Comparison of ENCODE assay signal across 1 cellular context in the genomic region with DNA sequence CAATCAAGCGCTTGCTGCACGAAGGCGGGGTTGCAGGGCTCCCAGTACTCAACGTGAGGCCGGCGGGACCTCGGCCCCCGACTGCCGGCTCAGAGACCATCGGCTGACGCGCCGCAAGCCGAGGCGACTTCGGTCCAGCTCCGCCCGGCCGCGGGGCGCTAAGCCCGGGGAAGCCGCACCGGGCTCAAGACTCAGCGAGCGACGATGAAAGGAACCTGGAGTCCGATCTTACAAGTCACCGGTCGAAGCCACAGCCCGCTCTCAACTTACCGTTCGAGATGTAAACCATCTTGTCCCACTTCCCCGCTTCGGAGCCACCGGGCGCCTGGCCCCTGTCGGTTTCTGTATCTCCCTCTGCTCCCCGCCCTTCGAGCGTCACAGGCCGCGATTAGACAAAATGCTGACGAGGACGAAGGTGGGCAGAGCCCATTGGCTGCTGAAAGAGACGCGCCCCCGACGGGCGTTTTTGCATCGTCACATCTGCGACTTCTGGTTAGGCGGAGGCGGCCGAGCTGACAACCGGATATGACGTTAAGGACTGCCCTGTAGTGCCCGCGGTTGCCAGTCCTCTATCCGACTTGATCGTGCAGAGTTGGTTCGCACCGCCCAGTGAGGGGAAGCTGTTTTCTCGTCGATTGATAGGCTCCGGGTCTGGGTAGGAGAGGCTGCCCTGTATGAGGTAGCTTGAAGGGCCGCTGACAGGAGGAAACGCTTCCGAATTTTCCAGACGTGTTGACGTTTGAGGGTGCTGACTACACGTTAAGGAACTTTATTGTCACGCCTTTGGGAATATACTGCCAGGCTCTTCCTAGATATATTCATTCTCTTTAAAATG.
TF ChIP-seq lines count a peak whose summit lies in the region.

Gene SELENOK (minus strand): TSS at position 360 of the 835 bp plus-strand sequence.

TF ChIP-seq in GM12878, 131 proteins besides CTCF, POLR2A, EP300 and RAD21 (continued from another document):
- TF ChIP-seq, protein P1, sequence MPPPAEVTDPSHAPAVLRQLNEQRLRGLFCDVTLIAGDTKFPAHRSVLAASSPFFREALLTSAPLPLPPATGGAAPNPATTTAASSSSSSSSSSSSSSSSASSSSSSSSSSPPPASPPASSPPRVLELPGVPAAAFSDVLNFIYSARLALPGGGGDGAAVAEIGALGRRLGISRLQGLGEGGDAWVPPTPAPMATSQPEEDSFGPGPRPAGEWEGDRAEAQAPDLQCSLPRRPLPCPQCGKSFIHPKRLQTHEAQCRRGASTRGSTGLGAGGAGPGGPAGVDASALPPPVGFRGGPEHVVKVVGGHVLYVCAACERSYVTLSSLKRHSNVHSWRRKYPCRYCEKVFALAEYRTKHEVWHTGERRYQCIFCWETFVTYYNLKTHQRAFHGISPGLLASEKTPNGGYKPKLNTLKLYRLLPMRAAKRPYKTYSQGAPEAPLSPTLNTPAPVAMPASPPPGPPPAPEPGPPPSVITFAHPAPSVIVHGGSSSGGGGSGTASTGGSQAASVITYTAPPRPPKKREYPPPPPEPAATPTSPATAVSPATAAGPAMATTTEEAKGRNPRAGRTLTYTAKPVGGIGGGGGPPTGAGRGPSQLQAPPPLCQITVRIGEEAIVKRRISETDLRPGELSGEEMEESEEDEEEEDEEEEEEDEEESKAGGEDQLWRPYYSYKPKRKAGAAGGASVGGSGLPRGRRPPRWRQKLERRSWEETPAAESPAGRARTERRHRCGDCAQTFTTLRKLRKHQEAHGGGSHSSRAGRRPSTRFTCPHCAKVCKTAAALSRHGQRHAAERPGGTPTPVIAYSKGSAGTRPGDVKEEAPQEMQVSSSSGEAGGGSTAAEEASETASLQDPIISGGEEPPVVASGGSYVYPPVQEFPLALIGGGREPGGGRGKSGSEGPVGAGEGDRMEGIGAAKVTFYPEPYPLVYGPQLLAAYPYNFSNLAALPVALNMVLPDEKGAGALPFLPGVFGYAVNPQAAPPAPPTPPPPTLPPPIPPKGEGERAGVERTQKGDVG (CRISPR knock-in tag; IDR thresholded peaks at IDR 0.05): no peak
- peak; percentile 95 for TF ChIP-seq POLR2AphosphoS5 (IDR thresholded peaks at IDR 0.05; ENCODE audit: low read length)
- TF ChIP-seq STAT3 (IDR thresholded peaks at IDR 0.05; ENCODE audit: low read depth, low read length): no peak
- no peak for TF ChIP-seq KAT2A (conservative IDR thresholded peaks at IDR 0.05; ENCODE audit: control insufficient read depth, low read depth, low read length)
- TF ChIP-seq MEF2B (IDR thresholded peaks at IDR 0.05; ENCODE audit: partially characterized antibody, poor library complexity, severe bottlenecking): no peak
- no peak for TF ChIP-seq MYC (IDR thresholded peaks at IDR 0.05; ENCODE audit: insufficient read depth, insufficient read length, insufficient replicate concordance, low read length, severe bottlenecking)
- 0 out of 2 replicates have a peak, but pooled peaks have one; percentile 54 for TF ChIP-seq TAF1 (IDR thresholded peaks at IDR 0.05; ENCODE audit: borderline replicate concordance, low read depth, low read length)
- TF ChIP-seq ZNF24 (IDR thresholded peaks at IDR 0.05): peak; percentile 51; the same call in 1 of the 2 replicates
- TF ChIP-seq ATF2 (IDR thresholded peaks at IDR 0.05; ENCODE audit: low read length): no peak
- peak; percentile 82 for TF ChIP-seq NKRF (conservative IDR thresholded peaks at IDR 0.05)
- TF ChIP-seq, protein P2, sequence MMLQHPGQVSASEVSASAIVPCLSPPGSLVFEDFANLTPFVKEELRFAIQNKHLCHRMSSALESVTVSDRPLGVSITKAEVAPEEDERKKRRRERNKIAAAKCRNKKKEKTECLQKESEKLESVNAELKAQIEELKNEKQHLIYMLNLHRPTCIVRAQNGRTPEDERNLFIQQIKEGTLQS (IDR thresholded peaks at IDR 0.05; ENCODE audit: borderline replicate concordance, extremely low read depth, low read depth, low read length): no peak
- TF ChIP-seq, protein P3, sequence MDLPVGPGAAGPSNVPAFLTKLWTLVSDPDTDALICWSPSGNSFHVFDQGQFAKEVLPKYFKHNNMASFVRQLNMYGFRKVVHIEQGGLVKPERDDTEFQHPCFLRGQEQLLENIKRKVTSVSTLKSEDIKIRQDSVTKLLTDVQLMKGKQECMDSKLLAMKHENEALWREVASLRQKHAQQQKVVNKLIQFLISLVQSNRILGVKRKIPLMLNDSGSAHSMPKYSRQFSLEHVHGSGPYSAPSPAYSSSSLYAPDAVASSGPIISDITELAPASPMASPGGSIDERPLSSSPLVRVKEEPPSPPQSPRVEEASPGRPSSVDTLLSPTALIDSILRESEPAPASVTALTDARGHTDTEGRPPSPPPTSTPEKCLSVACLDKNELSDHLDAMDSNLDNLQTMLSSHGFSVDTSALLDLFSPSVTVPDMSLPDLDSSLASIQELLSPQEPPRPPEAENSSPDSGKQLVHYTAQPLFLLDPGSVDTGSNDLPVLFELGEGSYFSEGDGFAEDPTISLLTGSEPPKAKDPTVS (IDR thresholded peaks at IDR 0.05; ENCODE audit: low read depth, low read length): no peak
- no peak for TF ChIP-seq EED (IDR thresholded peaks at IDR 0.05; ENCODE audit: low read depth)
- TF ChIP-seq ASH2L (IDR thresholded peaks at IDR 0.05; ENCODE audit: borderline replicate concordance, low read depth): peak; percentile 47; the same call in 1 of the 2 replicates
